In genomic region chr1:51712590-51712989, GRCh38 we compare ENCODE assay signal across 36 cellular contexts.
"Had no signal": no experiment of that assay in that cellular context is flagged by ENCODE, and none has a peak within 500 bp of the region (broad histone marks: within the 10 kb centered on the region; RNA-seq: fewer than 3 reads in every experiment).

No MANE protein-coding gene starts in this region.

- H3K4me1 Mint-ChIP-seq: activated B cell treated with CpG ODN at 0.5 μM for 24 hours; activated naive CD4-positive, alpha-beta T cell treated with anti-CD3 and anti-CD28 coated beads, Interleukin-2, amount 10 ng/mL, durations not matched to agents 7 days and 5 days; activated naive CD8-positive, alpha-beta T cell treated with anti-CD3 and anti-CD28 coated beads, Interleukin-2, amount 10 ng/mL, durations not matched to agents 7 days and 5 days; brain had no signal

- H3K9me3 ChIP-seq: ascending aorta had no signal

- H3K27ac ChIP-seq: ascending aorta, cardiac muscle cell, VCaP had no signal

- H3K27me3 Mint-ChIP-seq: activated B cell treated with CpG ODN at 0.5 μM for 24 hours; activated CD4-positive, alpha-beta memory T cell treated with anti-CD3 and anti-CD28 coated beads for 36 hours; activated CD4-positive, alpha-beta T cell treated with anti-CD3 and anti-CD28 coated beads, Interleukin-2, amount 10 ng/mL, durations not matched to agents 24 days and 14 days; activated CD8-positive, alpha-beta T cell treated with anti-CD3 and anti-CD28 coated beads for 36 hours; activated naive CD4-positive, alpha-beta T cell treated with anti-CD3 and anti-CD28 coated beads, Interleukin-2, amount 10 ng/mL, durations not matched to agents 7 days and 5 days; activated naive CD4-positive, alpha-beta T cell treated with anti-CD3 and anti-CD28 coated beads, Interleukin-2, amount 50 U/mL, for 24 hours; activated naive CD8-positive, alpha-beta T cell; activated naive CD8-positive, alpha-beta T cell treated with anti-CD3 and anti-CD28 coated beads, Interleukin-2, amount 10 ng/mL, durations not matched to agents 7 days and 5 days; activated naive CD8-positive, alpha-beta T cell treated with anti-CD3 and anti-CD28 coated beads, Interleukin-2, amount 50 U/mL, for 24 hours; activated T-cell treated with anti-CD3 and anti-CD28 coated beads, Interleukin-2, amount 50 U/mL, for 24 hours; brain; central memory CD8-positive, alpha-beta T cell had no signal

- H3K4me3 ChIP-seq: ascending aorta, cardiac muscle cell had no signal

- H3K9me3 Mint-ChIP-seq: activated B cell treated with CpG ODN at 0.5 μM for 24 hours; activated CD4-positive, alpha-beta memory T cell treated with anti-CD3 and anti-CD28 coated beads for 36 hours; activated CD4-positive, alpha-beta T cell treated with anti-CD3 and anti-CD28 coated beads, Interleukin-2, amount 10 ng/mL, durations not matched to agents 24 days and 14 days; activated CD8-positive, alpha-beta T cell treated with anti-CD3 and anti-CD28 coated beads for 36 hours; activated naive CD4-positive, alpha-beta T cell treated with anti-CD3 and anti-CD28 coated beads, Interleukin-2, amount 10 ng/mL, durations not matched to agents 7 days and 5 days; activated naive CD4-positive, alpha-beta T cell treated with anti-CD3 and anti-CD28 coated beads, Interleukin-2, amount 50 U/mL, for 24 hours; activated naive CD8-positive, alpha-beta T cell treated with anti-CD3 and anti-CD28 coated beads, Interleukin-2, amount 10 ng/mL, durations not matched to agents 7 days and 5 days; activated naive CD8-positive, alpha-beta T cell treated with anti-CD3 and anti-CD28 coated beads, Interleukin-2, amount 50 U/mL, for 24 hours; activated T-cell treated with anti-CD3 and anti-CD28 coated beads, Interleukin-2, amount 50 U/mL, for 24 hours; activated T-helper 2 cell treated with anti-CD3 and anti-CD28 coated beads, Interferon-gamma antibody, Interleukin-2, Interleukin-4, amounts not matched to agents 10 μg/mL and 5 μg/mL and 100 μg/mL, durations not matched to agents 14 hours and 24 hours and 36 hours; central memory CD8-positive, alpha-beta T cell; T-helper 1 cell treated with Interleukin-12 subunit alpha and Interleukin-12 subunit beta and Interleukin-4 antibody, amounts not matched to agents 30 μg/mL and 1 μg/mL, for 36 hours; T-helper 2 cell treated with Interferon-gamma antibody and Interleukin-4, amounts not matched to agents 5 μg/mL and 100 μg/mL, for 36 hours had no signal

- FAIRE-seq: bronchial epithelial cell, TTC549 had no signal

- H3K36me3 ChIP-seq: cardiac muscle cell had no signal

- ATAC-seq: activated CD8-positive, alpha-beta T cell treated with anti-CD3 and anti-CD28 coated beads for 36 hours; activated naive CD8-positive, alpha-beta T cell treated with anti-CD3 and anti-CD28 coated beads, Interleukin-2, amount 50 U/mL, for 24 hours had no signal

- DNase-seq: activated B cell treated with CpG ODN at 0.5 μM for 24 hours; activated CD4-positive, alpha-beta memory T cell treated with anti-CD3 and anti-CD28 coated beads for 36 hours; activated CD4-positive, alpha-beta T cell treated with anti-CD3 and anti-CD28 coated beads for 4 hours; activated CD4-positive, alpha-beta T cell treated with anti-CD3 and anti-CD28 coated beads, Interleukin-2, amount 10 ng/mL, durations not matched to agents 24 days and 14 days; activated CD4-positive, alpha-beta T cell treated with anti-CD3 and anti-CD28 coated beads, Interleukin-2, amount 50 U/mL, for 1 hour; activated CD4-positive, alpha-beta T cell treated with anti-CD3 and anti-CD28 coated beads, Interleukin-2, amount 50 U/mL, for 4 hours; activated CD4-positive, CD25-positive, alpha-beta regulatory T cell treated with anti-CD3 and anti-CD28 coated beads, Interleukin-2, amount 50 U/mL, for 72 hours; activated CD8-positive, alpha-beta memory T cell treated with anti-CD3 and anti-CD28 coated beads, Interleukin-2, amount 50 U/mL, for 48 hours; activated CD8-positive, alpha-beta T cell treated with anti-CD3 and anti-CD28 coated beads for 36 hours; activated effector memory CD4-positive, alpha-beta T cell treated with Interleukin-2 at 50 U/mL for 16 hours; activated gamma-delta T cell; activated naive CD4-positive, alpha-beta T cell treated with anti-CD3 and anti-CD28 coated beads, Interleukin-2, amount 10 ng/mL, durations not matched to agents 7 days and 5 days; activated naive CD4-positive, alpha-beta T cell treated with Interleukin-2 at 50 U/mL for 16 hours; activated naive CD8-positive, alpha-beta T cell treated with anti-CD3 and anti-CD28 coated beads, Interleukin-2, amount 10 ng/mL, durations not matched to agents 7 days and 5 days; activated naive CD8-positive, alpha-beta T cell treated with anti-CD3 and anti-CD28 coated beads, Interleukin-2, amount 50 U/mL, for 24 hours; activated T-cell treated with anti-CD3 and anti-CD28 coated beads, Interleukin-2, amount 50 U/mL, for 24 hours; activated T-cell treated with anti-CD3 and anti-CD28 coated beads, Interleukin-2, amount 50 U/mL, for 48 hours; amygdala; anterior cingulate cortex; caudate nucleus; cerebellar nuclear complex; T-helper 1 cell; T-helper 2 cell; T-helper 9 cell had no signal

- H3K36me3 Mint-ChIP-seq: activated naive CD4-positive, alpha-beta T cell treated with anti-CD3 and anti-CD28 coated beads, Interleukin-2, amount 10 ng/mL, durations not matched to agents 7 days and 5 days had no signal

- H3K27ac Mint-ChIP-seq: activated B cell treated with CpG ODN at 0.5 μM for 24 hours; activated CD4-positive, alpha-beta memory T cell treated with anti-CD3 and anti-CD28 coated beads for 36 hours; activated CD4-positive, alpha-beta T cell treated with anti-CD3 and anti-CD28 coated beads, Interleukin-2, amount 10 ng/mL, durations not matched to agents 24 days and 14 days; activated CD8-positive, alpha-beta T cell treated with anti-CD3 and anti-CD28 coated beads for 36 hours; activated naive CD4-positive, alpha-beta T cell treated with anti-CD3 and anti-CD28 coated beads, Interleukin-2, amount 10 ng/mL, durations not matched to agents 7 days and 5 days; activated naive CD8-positive, alpha-beta T cell; activated naive CD8-positive, alpha-beta T cell treated with anti-CD3 and anti-CD28 coated beads, Interleukin-2, amount 10 ng/mL, durations not matched to agents 7 days and 5 days; activated naive CD8-positive, alpha-beta T cell treated with anti-CD3 and anti-CD28 coated beads, Interleukin-2, amount 50 U/mL, for 24 hours; activated T-cell treated with anti-CD3 and anti-CD28 coated beads, Interleukin-2, amount 50 U/mL, for 24 hours; activated T-helper 2 cell treated with anti-CD3 and anti-CD28 coated beads, Interferon-gamma antibody, Interleukin-2, Interleukin-4, amounts not matched to agents 10 μg/mL and 5 μg/mL and 100 μg/mL, durations not matched to agents 14 hours and 24 hours and 36 hours; brain; T-helper 1 cell treated with Interleukin-12 subunit alpha and Interleukin-12 subunit beta and Interleukin-4 antibody, amounts not matched to agents 30 μg/mL and 1 μg/mL, for 36 hours; T-helper 2 cell treated with Interferon-gamma antibody and Interleukin-4, amounts not matched to agents 5 μg/mL and 100 μg/mL, for 36 hours had no signal

- H3K4me3 Mint-ChIP-seq: activated B cell treated with CpG ODN at 0.5 μM for 24 hours; activated CD4-positive, alpha-beta memory T cell treated with anti-CD3 and anti-CD28 coated beads for 36 hours; activated CD4-positive, alpha-beta T cell treated with anti-CD3 and anti-CD28 coated beads, Interleukin-2, amount 10 ng/mL, durations not matched to agents 24 days and 14 days; activated CD8-positive, alpha-beta T cell treated with anti-CD3 and anti-CD28 coated beads for 36 hours; activated naive CD4-positive, alpha-beta T cell treated with anti-CD3 and anti-CD28 coated beads, Interleukin-2, amount 10 ng/mL, durations not matched to agents 7 days and 5 days; activated naive CD4-positive, alpha-beta T cell treated with anti-CD3 and anti-CD28 coated beads, Interleukin-2, amount 50 U/mL, for 24 hours; activated naive CD8-positive, alpha-beta T cell; activated naive CD8-positive, alpha-beta T cell treated with anti-CD3 and anti-CD28 coated beads, Interleukin-2, amount 10 ng/mL, durations not matched to agents 7 days and 5 days; activated naive CD8-positive, alpha-beta T cell treated with anti-CD3 and anti-CD28 coated beads, Interleukin-2, amount 50 U/mL, for 24 hours; activated T-cell treated with anti-CD3 and anti-CD28 coated beads, Interleukin-2, amount 50 U/mL, for 24 hours; brain; central memory CD8-positive, alpha-beta T cell; T-helper 1 cell treated with Interleukin-12 subunit alpha and Interleukin-12 subunit beta and Interleukin-4 antibody, amounts not matched to agents 30 μg/mL and 1 μg/mL, for 36 hours; T-helper 2 cell treated with Interferon-gamma antibody and Interleukin-4, amounts not matched to agents 5 μg/mL and 100 μg/mL, for 36 hours had no signal
